In genomic region chr7:13897825-13898224, GRCh38 we compare ENCODE assay signal across 11 cellular contexts.
"Had no signal": no experiment of that assay in that cellular context is flagged by ENCODE, and none has a peak within 500 bp of the region (broad histone marks: within the 10 kb centered on the region; RNA-seq: fewer than 3 reads in every experiment).

No MANE protein-coding gene starts in this region.

- ATAC-seq: body of pancreas; naive thymus-derived CD4-positive, alpha-beta T cell; stimulated activated naive B cell treated with anti-CD40 and anti-IgM and Interleukin-4, amounts not matched to agents 10 μg/mL and 1 μg/mL and 100 μg/mL, for 72 hours; T-helper 17 cell had no signal

- DNase-seq: activated CD4-positive, alpha-beta T cell treated with anti-CD3 and anti-CD28 coated beads, Interleukin-2, amount 50 U/mL, for 4 hours; activated gamma-delta T cell treated with Interleukin-2 at 50 U/mL for 16 hours; amygdala; body of pancreas; erythroblast; immature natural killer cell; mesendoderm; naive thymus-derived CD4-positive, alpha-beta T cell; stimulated activated naive B cell treated with anti-CD40 and anti-IgM and Interleukin-4, amounts not matched to agents 10 μg/mL and 1 μg/mL and 100 μg/mL, for 72 hours; T-helper 17 cell; upper lobe of left lung had no signal
